Comparison of ENCODE assay signal across 11 cellular contexts in the genomic region with DNA sequence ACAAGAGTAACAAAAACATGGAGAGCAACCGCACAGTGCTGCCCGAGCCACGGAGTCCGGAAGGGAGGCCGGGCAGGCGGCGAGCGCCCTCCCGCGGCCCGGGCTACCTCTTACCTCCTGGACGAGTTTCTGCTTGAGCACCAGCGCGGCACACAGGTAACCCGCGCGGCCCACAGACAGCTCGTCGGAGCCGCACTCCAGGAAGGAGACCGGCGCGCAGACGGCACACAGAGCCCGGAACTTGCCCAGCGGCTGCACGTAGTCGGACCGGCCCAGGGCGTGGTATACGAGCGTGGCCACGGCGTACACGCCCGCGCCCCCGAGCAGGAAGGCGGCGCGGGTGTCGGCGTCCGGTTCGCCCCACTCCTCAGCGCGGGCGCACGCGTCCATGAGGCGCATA. TPM values are rescaled to one million over a fixed set of nuclear protein-coding genes. Genes with fewer than 3 reads are reported as not detected.
DNase-seq lines count a peak whose midpoint lies in the region; ATAC-seq, FAIRE-seq and TF ChIP-seq lines count a peak whose summit lies in the region.
"Not testable (repeated sequence)": the region's sequence is repeated elsewhere in the genome, so short reads cannot be mapped to it uniquely, and the experiment has no call there.
"Had no signal": no experiment of that assay in that cellular context is flagged by ENCODE, and none has a peak within 500 bp of the region (broad histone marks: within the 10 kb centered on the region; RNA-seq: fewer than 3 reads in every experiment).

No MANE protein-coding gene starts in this region.

- H3K27me3 Mint-ChIP-seq in glutamatergic neuron (ENCODE audit: unreplicated experiment) = not testable (repeated sequence)

- not testable (repeated sequence) for H3K4me2 ChIP-seq in HCT116 (ENCODE audit: low read length)

- H3K9ac ChIP-seq in HCT116 (ENCODE audit: low read length) = not testable (repeated sequence)

- H3K9me3 Mint-ChIP-seq in glutamatergic neuron (ENCODE audit: unreplicated experiment) = not testable (repeated sequence)

- H3K36me3 Mint-ChIP-seq in glutamatergic neuron (ENCODE audit: unreplicated experiment) = not testable (repeated sequence)

- not testable (repeated sequence) for H3K4me1 Mint-ChIP-seq in glutamatergic neuron (ENCODE audit: low read depth, unreplicated experiment)

- not testable (repeated sequence) for H3K27ac ChIP-seq in HCT116 (ENCODE audit: low read depth, low read length); lower lobe of right lung; psoas muscle

- not testable (repeated sequence) for H3K9me3 ChIP-seq in HCT116 (ENCODE audit: control insufficient read depth in 1 of 2, insufficient read depth in 1 of 2, low read depth in 1 of 2, low read length in 2 of 2); lower lobe of right lung; psoas muscle

- H4K20me1 ChIP-seq in HCT116 (ENCODE audit: insufficient read depth) = not testable (repeated sequence)

- H3K9me2 ChIP-seq in HCT116 (ENCODE audit: insufficient read depth) = not testable (repeated sequence)

- H2AFZ ChIP-seq in HCT116 (ENCODE audit: low read depth, low read length, poor library complexity, severe bottlenecking) = not testable (repeated sequence)

- WGBS in psoas muscle, 3 donors = 2 to 18% (median 2%) methylated on average over 19 to 36 of the region's 51 CpGs

- H3K4me3 ChIP-seq in HCT116 (replicated peaks in 1 of 2; ENCODE audit: low read depth in 1 of 2, low read length in 2 of 2) = not testable (repeated sequence)
- peak overlapping the region; percentile 19 for H3K4me3 ChIP-seq in bronchial epithelial cell (ENCODE audit: low read depth, low read length)
- H3K4me3 ChIP-seq in lower lobe of right lung = peak overlapping the region; percentile 33
- peak overlapping the region; percentile 34 for H3K4me3 ChIP-seq in psoas muscle

- intact Hi-C loops in HCT116 (cut with micrococcal nuclease); lower lobe of right lung (cut with DNase I); psoas muscle (cut with DNase I): not testable (repeated sequence)

- TF ChIP-seq RAD21 in HCT116 (IDR thresholded peaks at IDR 0.05; ENCODE audit: low read depth) = not testable (repeated sequence)

- DNase-seq in HCT116 (ENCODE audit: low read depth, low spot score); psoas muscle: not testable (repeated sequence)
- DNase-seq in NOMO-1 treated with DMSO at 0.1 percent for 48 hours (lab: John Stamatoyannopoulos, UW; ENCODE audit: unreplicated experiment) (peak; percentile 4), bronchial epithelial cell (ENCODE audit: low read depth) (peak; percentile 18), glutamatergic neuron (peak; percentile 28), lower lobe of right lung (peak; percentile 52), urothelium cell line (ENCODE audit: low spot score) (peak; percentile 5)
- peak; percentile 3 for DNase-seq in activated CD4-positive, alpha-beta T cell treated with anti-CD3 and anti-CD28 coated beads for 48 hours

- peak overlapping the region; percentile 96 for H3K4me3 Mint-ChIP-seq in glutamatergic neuron (ENCODE audit: unreplicated experiment)

- not testable (repeated sequence) for H3K36me3 ChIP-seq in HCT116 (ENCODE audit: control insufficient read depth in 1 of 2, insufficient read depth in 2 of 2, low read length in 2 of 2); bronchial epithelial cell (ENCODE audit: control insufficient read depth, insufficient read depth, low read length); lower lobe of right lung; psoas muscle (ENCODE audit: insufficient read depth in 1 of 2, low read depth in 1 of 2)

- BruUV-seq in HCT116 (replicated peaks; lab: Mats Ljungman, UMichigan) = not testable (repeated sequence)

- CTCF ChIA-PET in HCT116 (lab: Charles Lee) = not testable (repeated sequence)

- POLR2A ChIA-PET in HCT116 (lab: Charles Lee) = not testable (repeated sequence)

- not testable (repeated sequence) for TF ChIP-seq POLR2A in HCT116 (IDR thresholded peaks at IDR 0.05; ENCODE audit: borderline replicate concordance, extremely low read depth, insufficient read depth, insufficient read length)

- H3K27ac Mint-ChIP-seq in glutamatergic neuron (ENCODE audit: unreplicated experiment) = not testable (repeated sequence)

- 0 out of 2 replicates have a peak, but pooled peaks have one; percentile 22 for ATAC-seq in HCT116
- ATAC-seq in lower lobe of right lung = peak; percentile 88 to 92
- not testable (repeated sequence) for ATAC-seq in psoas muscle

- not testable (repeated sequence) for TF ChIP-seq CTCF in HCT116 (IDR thresholded peaks at IDR 0.05 in 2 of 3, conservative IDR thresholded peaks at IDR 0.05 in 1 of 3; ENCODE audit: borderline replicate concordance in 1 of 3, insufficient read depth in 1 of 3, low read depth in 2 of 3, low read length in 2 of 3); glutamatergic neuron (IDR thresholded peaks at IDR 0.05; ENCODE audit: partially characterized antibody, unreplicated experiment); lower lobe of right lung (IDR thresholded peaks at IDR 0.05); psoas muscle (IDR thresholded peaks at IDR 0.05)
- TF ChIP-seq CTCF in bronchial epithelial cell (IDR thresholded peaks at IDR 0.05; ENCODE audit: insufficient read depth, low read length, severe bottlenecking) = peak; percentile 59

- FAIRE-seq in bronchial epithelial cell (lab: Jason Lieb, UNC) = peak; percentile 52
- FAIRE-seq in urothelium cell line (lab: Jason Lieb, UNC) = not testable (repeated sequence)

- RAD21 ChIA-PET in HCT116 (lab: Charles Lee; ENCODE audit: low non-redundant PET in 1 of 2, low total read pairs in 2 of 2, uncharacterized antibody in 2 of 2, unreplicated experiment in 2 of 2) = not testable (repeated sequence)

- H3K4me1 ChIP-seq in HCT116 (ENCODE audit: control insufficient read depth in 1 of 2, insufficient read depth in 2 of 2, low read length in 2 of 2); lower lobe of right lung; psoas muscle: not testable (repeated sequence)

- not testable (repeated sequence) for H3K27me3 ChIP-seq in HCT116 (ENCODE audit: insufficient read depth, low read length); bronchial epithelial cell (ENCODE audit: control insufficient read depth, insufficient read depth, low read length); lower lobe of right lung (ENCODE audit: low read depth)
- peaks cover 0 to 16% (median 0%) of the 10 kb centered on the region in 3 donors for H3K27me3 ChIP-seq in psoas muscle (ENCODE audit: insufficient read depth in 3 of 3, low read length in 2 of 3)

- not testable (repeated sequence) for H3K79me2 ChIP-seq in HCT116 (ENCODE audit: insufficient read depth, low read length)

RNA-seq across cellular contexts. Expression of gene FAM47C, which starts 22.8 kb away (rescaled TPM):
- not detected for total RNA-seq in HCT116 (2021; ENCODE audit: unreplicated experiment)
- not detected in 2 replicates for polyA plus RNA-seq in HCT116 (2012)
- total RNA-seq in bronchial epithelial cell = not detected in 2 replicates
- not detected for total RNA-seq in glutamatergic neuron (ENCODE audit: unreplicated experiment)
- total RNA-seq in lower lobe of right lung = not detected
- not detected for total RNA-seq in psoas muscle
- not detected for polyA plus RNA-seq in psoas muscle
- total RNA-seq: gastrocnemius medialis, left ventricle myocardium superior, Right ventricle myocardium inferior had no signal
